8 cellular contexts compared by ENCODE assay signal in genomic region chr2:117944816-117945215, GRCh38.
"Had no signal": no experiment of that assay in that cellular context is flagged by ENCODE, and none has a peak within 500 bp of the region (broad histone marks: within the 10 kb centered on the region; RNA-seq: fewer than 3 reads in every experiment).

No MANE protein-coding gene starts in this region.

- DNase-seq: H9, HCEC 1CT, IMR-90, KBM-7 had no signal

- H3K27ac Mint-ChIP-seq: GM23338, H9 had no signal

- ATAC-seq: GM23338 had no signal

- H3K4me3 Mint-ChIP-seq: GM23338, H9 had no signal

- FAIRE-seq: H1, H54 had no signal

- H3K27ac ChIP-seq: HL-60 had no signal

- H3K4me2 ChIP-seq: GM23338 had no signal

- H2AFZ ChIP-seq: GM23338 had no signal

- H3K4me3 ChIP-seq: GM23338 had no signal
